Comparison of ENCODE assay signal across 8 cellular contexts in genomic region chr12:109097435-109098141, GRCh38. TPM values are rescaled to one million over a fixed set of nuclear protein-coding genes. Genes with fewer than 3 reads are reported as not detected.
DNase-seq lines count a peak whose midpoint lies in the region; ATAC-seq and TF ChIP-seq lines count a peak whose summit lies in the region.

UNG (plus strand) TSS chr12:109097597; CDS start chr12:109097680, 83 bp downstream.

- peak within 1 kb of the TSS; percentile 63 to 83 for H3K9ac ChIP-seq in liver (ENCODE audit: low read depth in 1 of 2, low read length in 2 of 2)

- peaks cover 5 to 34% (median 22%) of the 10 kb centered on the region in 4 donors for H3K4me1 ChIP-seq in liver (ENCODE audit: control insufficient read depth in 4 of 4, insufficient read depth in 4 of 4, low read length in 3 of 4)

- 1% methylated on average over 68 of the region's 68 CpGs for WGBS in liver

- no peaks in the 10 kb centered on the region for H3K27me3 ChIP-seq in liver (ENCODE audit: control insufficient read depth in 4 of 4, insufficient read depth in 4 of 4, low read length in 3 of 4)

- H3K36me3 ChIP-seq in liver (ENCODE audit: control insufficient read depth in 4 of 4, insufficient read depth in 3 of 4, low read depth in 1 of 4, low read length in 3 of 4), result peaks cover 0 to 4% (median 2%) of the 10 kb centered on the region in 4 donors

- peak within 1 kb of the TSS; percentile 73 to 75 for H3K27ac ChIP-seq in liver (ENCODE audit: low read depth in 1 of 2, low read length in 2 of 2)

- TF ChIP-seq RAD21 in liver (IDR thresholded peaks at IDR 0.05), result no peak

- H3K9me3 ChIP-seq in liver (ENCODE audit: control insufficient read depth in 4 of 4, low read length in 3 of 4), result no peaks in the 10 kb centered on the region

- DNase-seq in CD1c-positive myeloid dendritic cell (ENCODE audit: extremely low spot score), result peak; percentile 99
- peak; percentile 97 for DNase-seq in HK-2 (ENCODE audit: unreplicated experiment)
- DNase-seq in NCI-H82 treated with DMSO at 0.1 percent for 48 hours (lab: John Stamatoyannopoulos, UW; ENCODE audit: unreplicated experiment), result peak; percentile 87
- DNase-seq in activated CD4-positive, alpha-beta T cell treated with anti-CD3 and anti-CD28 coated beads, Interleukin-2, amount 50 U/mL, for 48 hours, result peak; percentile 97
- DNase-seq in dermis blood vessel endothelial cell, result peak; percentile 97
- peak; percentile 98 for DNase-seq in stimulated activated CD4-positive, alpha-beta T cell treated with anti-CD3 and anti-CD28 coated beads, Interleukin-4, amount 100 ng/mL, for 1 hour

- H3K4me3 ChIP-seq in liver (ENCODE audit: low read depth in 1 of 3, low read length in 3 of 3), result peak within 1 kb of the TSS; percentile 74 to 89 (median 85)

- peak; percentile 80 for ATAC-seq in GM19452 (IDR thresholded peaks at IDR 0.05; ENCODE audit: unreplicated experiment)

- TF ChIP-seq CTCF in liver (IDR thresholded peaks at IDR 0.05; ENCODE audit: low read depth, low read length, missing input control), result no peak

TF ChIP-seq in liver, 16 proteins besides CTCF, POLR2A, EP300 and RAD21:
- no peak for TF ChIP-seq GABPA (IDR thresholded peaks at IDR 0.05 in 1 of 2, conservative IDR thresholded peaks at IDR 0.05 in 1 of 2)
- TF ChIP-seq, protein P1, sequence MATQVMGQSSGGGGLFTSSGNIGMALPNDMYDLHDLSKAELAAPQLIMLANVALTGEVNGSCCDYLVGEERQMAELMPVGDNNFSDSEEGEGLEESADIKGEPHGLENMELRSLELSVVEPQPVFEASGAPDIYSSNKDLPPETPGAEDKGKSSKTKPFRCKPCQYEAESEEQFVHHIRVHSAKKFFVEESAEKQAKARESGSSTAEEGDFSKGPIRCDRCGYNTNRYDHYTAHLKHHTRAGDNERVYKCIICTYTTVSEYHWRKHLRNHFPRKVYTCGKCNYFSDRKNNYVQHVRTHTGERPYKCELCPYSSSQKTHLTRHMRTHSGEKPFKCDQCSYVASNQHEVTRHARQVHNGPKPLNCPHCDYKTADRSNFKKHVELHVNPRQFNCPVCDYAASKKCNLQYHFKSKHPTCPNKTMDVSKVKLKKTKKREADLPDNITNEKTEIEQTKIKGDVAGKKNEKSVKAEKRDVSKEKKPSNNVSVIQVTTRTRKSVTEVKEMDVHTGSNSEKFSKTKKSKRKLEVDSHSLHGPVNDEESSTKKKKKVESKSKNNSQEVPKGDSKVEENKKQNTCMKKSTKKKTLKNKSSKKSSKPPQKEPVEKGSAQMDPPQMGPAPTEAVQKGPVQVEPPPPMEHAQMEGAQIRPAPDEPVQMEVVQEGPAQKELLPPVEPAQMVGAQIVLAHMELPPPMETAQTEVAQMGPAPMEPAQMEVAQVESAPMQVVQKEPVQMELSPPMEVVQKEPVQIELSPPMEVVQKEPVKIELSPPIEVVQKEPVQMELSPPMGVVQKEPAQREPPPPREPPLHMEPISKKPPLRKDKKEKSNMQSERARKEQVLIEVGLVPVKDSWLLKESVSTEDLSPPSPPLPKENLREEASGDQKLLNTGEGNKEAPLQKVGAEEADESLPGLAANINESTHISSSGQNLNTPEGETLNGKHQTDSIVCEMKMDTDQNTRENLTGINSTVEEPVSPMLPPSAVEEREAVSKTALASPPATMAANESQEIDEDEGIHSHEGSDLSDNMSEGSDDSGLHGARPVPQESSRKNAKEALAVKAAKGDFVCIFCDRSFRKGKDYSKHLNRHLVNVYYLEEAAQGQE (IDR thresholded peaks at IDR 0.05), result no peak
- TF ChIP-seq SP1 (IDR thresholded peaks at IDR 0.05), result peak; percentile 96
- no peak for TF ChIP-seq JUND (IDR thresholded peaks at IDR 0.05)
- peak; percentile 60 for TF ChIP-seq MAX (IDR thresholded peaks at IDR 0.05)
- TF ChIP-seq HNF4G (IDR thresholded peaks at IDR 0.05), result no peak
- no peak for TF ChIP-seq ATF3 (IDR thresholded peaks at IDR 0.05)
- TF ChIP-seq YY1 (IDR thresholded peaks at IDR 0.05), result peak; percentile 87

RNA-seq across cellular contexts. Expression of gene UNG, which starts in this region (rescaled TPM):
- 29.1 and 33.5 TPM in 2 replicates for total RNA-seq in dermis blood vessel endothelial cell
- total RNA-seq in liver, result 10 to 100 TPM in 1 of 2 donors, 1 to 10 TPM in 1; 9.4 to 22.1 TPM
- 10 to 100 TPM; 14.1 to 15.7 TPM for polyA plus RNA-seq in liver

Comparison
In these comparisons a context has a peak if more than half of its experiments do, and no peak if none do; other contexts are left out.
1. Peak in every context shown above with its lines: DNase-seq, ATAC-seq, H3K4me3 ChIP-seq and H3K27ac ChIP-seq.